ENCODE assay signal across 8 cellular contexts in genomic region chr1:205504311-205505075, GRCh38. TPM values are rescaled to one million over a fixed set of nuclear protein-coding genes. Genes with fewer than 3 reads are reported as not detected.
DNase-seq lines count a peak whose midpoint lies in the region; ATAC-seq and TF ChIP-seq lines count a peak whose summit lies in the region.

CDK18 (plus strand) TSS chr1:205504669; CDS start chr1:205523168, 18,499 bp downstream.

- H3K27ac Mint-ChIP-seq in T-helper 2 cell treated with Interferon-gamma antibody and Interleukin-4, amounts not matched to agents 5 μg/mL and 100 μg/mL, for 36 hours: no peak within 1 kb of the TSS

- no peak for ATAC-seq in GM21717 (IDR thresholded peaks at IDR 0.05; ENCODE audit: unreplicated experiment)

- H3K4me1 ChIP-seq in spleen: peaks cover 0 to 44% (median 21%) of the 10 kb centered on the region in 6 donors

- no peak for TF ChIP-seq CTCF in kidney epithelial cell (IDR thresholded peaks at IDR 0.05; ENCODE audit: insufficient read depth, low read length, poor library complexity, severe bottlenecking)
- TF ChIP-seq CTCF in spleen (IDR thresholded peaks at IDR 0.05 in 8 of 11, conservative IDR thresholded peaks at IDR 0.05 in 3 of 11): no peak

- intact Hi-C loops in spleen (cut with DNase I; ENCODE audit: low total_unique reads): no loop called here

- no peaks in the 10 kb centered on the region for H3K36me3 Mint-ChIP-seq in T-helper 2 cell treated with Interferon-gamma antibody and Interleukin-4, amounts not matched to agents 5 μg/mL and 100 μg/mL, for 36 hours (ENCODE audit: low read depth)

- peaks cover 2% of the 10 kb centered on the region for H3K4me1 Mint-ChIP-seq in T-helper 2 cell treated with Interferon-gamma antibody and Interleukin-4, amounts not matched to agents 5 μg/mL and 100 μg/mL, for 36 hours (ENCODE audit: low read depth)

- H3K36me3 ChIP-seq in kidney epithelial cell (ENCODE audit: control insufficient read depth, insufficient read depth, low read length) (no peaks in the 10 kb centered on the region), spleen (no peaks in the 10 kb centered on the region)

- 3 to 5% (median 4%) methylated on average over 37 to 41 of the region's 42 CpGs for WGBS in spleen, 5 donors

- H3K4me3 ChIP-seq in kidney epithelial cell (ENCODE audit: low read depth, low read length) (peak within 1 kb of the TSS; percentile 69), spleen (peak within 1 kb of the TSS; percentile 45 to 83 (median 56))

- peaks cover 29% of the 10 kb centered on the region for H3K27me3 Mint-ChIP-seq in T-helper 2 cell treated with Interferon-gamma antibody and Interleukin-4, amounts not matched to agents 5 μg/mL and 100 μg/mL, for 36 hours (ENCODE audit: low read depth)

- H3K9me3 ChIP-seq in spleen: no peaks in the 10 kb centered on the region

- H3K27me3 ChIP-seq in kidney epithelial cell (ENCODE audit: control insufficient read depth, insufficient read depth, low read length) (no peaks in the 10 kb centered on the region), spleen (replicated peaks in 1 of 7) (peaks cover 0 to 16% (median 0%) of the 10 kb centered on the region in 7 donors)

- peak within 1 kb of the TSS; percentile 74 for H3K4me3 Mint-ChIP-seq in T-helper 2 cell treated with Interferon-gamma antibody and Interleukin-4, amounts not matched to agents 5 μg/mL and 100 μg/mL, for 36 hours

- DNase-seq in DMS153 treated with DMSO at 0.1 percent for 48 hours (lab: John Stamatoyannopoulos, UW; ENCODE audit: unreplicated experiment) (peak; percentile 93), NCI-H1105 (lab: John Stamatoyannopoulos, UW) (peak; percentile 71), caudate nucleus (lab: John Stamatoyannopoulos, UW) (peak in 60 of 61 donors; percentile 27 to 96 (median 85)), kidney epithelial cell (ENCODE audit: low read depth) (no peak), spleen (peak; percentile 84), GF-D8 (lab: John Stamatoyannopoulos, UW) (no peak)
- DNase-seq in T-helper 2 cell treated with Interferon-gamma antibody and Interleukin-4, amounts not matched to agents 5 μg/mL and 100 μg/mL, for 36 hours (ENCODE audit: low spot score): no peak

- H3K27ac ChIP-seq in caudate nucleus (ENCODE audit: low read depth, low read length) (peak within 1 kb of the TSS; percentile 95), spleen (peak within 1 kb of the TSS in 6 of 8 donors; percentile 47 to 77 (median 70))

- H3K9me3 Mint-ChIP-seq in T-helper 2 cell treated with Interferon-gamma antibody and Interleukin-4, amounts not matched to agents 5 μg/mL and 100 μg/mL, for 36 hours: no peaks in the 10 kb centered on the region

- TF ChIP-seq POLR2A in spleen (IDR thresholded peaks at IDR 0.05): no peak

RNA-seq across cellular contexts. Expression of gene CDK18, which starts in this region (rescaled TPM):
- total RNA-seq in kidney epithelial cell (12.1 and 14.0 TPM in 2 replicates), spleen (10 to 100 TPM; 14.1 to 25.3 (median 22.4) TPM)
- 10 to 100 TPM in 1 of 3 donors, 1 to 10 TPM in 2; 3.5 to 15.3 (median 5.5) TPM for polyA plus RNA-seq in spleen

Comparison
In these comparisons a context has a peak if more than half of its experiments do, and no peak if none do; other contexts are left out.
1. DNase-seq: peak in DMS153 treated with DMSO at 0.1 percent for 48 hours (single experiment), NCI-H1105 (single experiment), caudate nucleus (60 of 61) and spleen (single experiment); none in T-helper 2 cell treated with Interferon-gamma antibody and Interleukin-4, amounts not matched to agents 5 μg/mL and 100 μg/mL, for 36 hours (single experiment), kidney epithelial cell (single experiment) and GF-D8 (single experiment).